ENCODE assay signal across 21 cellular contexts in genomic region chr2:65835106-65835505, GRCh38.
A peak's percentile ranks its signal among the peaks of the same experiment; 100 is the strongest.
DNase-seq lines count a peak whose midpoint lies in the region; ATAC-seq and TF ChIP-seq lines count a peak whose summit lies in the region.
"Had no signal": no experiment of that assay in that cellular context is flagged by ENCODE, and none has a peak within 500 bp of the region (broad histone marks: within the 10 kb centered on the region; RNA-seq: fewer than 3 reads in every experiment).

No MANE protein-coding gene starts in this region.

- DNase-seq in COR-L47 (lab: John Stamatoyannopoulos, UW): peak; percentile 1
- peak; percentile 75 for DNase-seq in NCI-H1694 (lab: John Stamatoyannopoulos, UW)
- peak; percentile 54 for DNase-seq in NCI-H446 treated with DMSO at 0.1 percent for 48 hours (lab: John Stamatoyannopoulos, UW)
- no peak for DNase-seq in nephron progenitor cell
- no peak for DNase-seq in T1000 (lab: John Stamatoyannopoulos, UW)
- no peak for DNase-seq in activated CD4-positive, alpha-beta T cell treated with anti-CD3 and anti-CD28 coated beads for 4 hours
- DNase-seq: BE2C; Caco-2; CD4-positive, CD25-positive, alpha-beta regulatory T cell; GF-D8; H9; IMR-90; Karpas-422; NCI-H146; NCI-H2107; NCI-H510A; NCI-H774; OCI-M1; Right ventricle myocardium superior had no signal

- peaks cover 9% of the 10 kb centered on the region for H3K27me3 Mint-ChIP-seq in nephron progenitor cell (ENCODE audit: low read depth, poor library complexity)
- H3K27me3 Mint-ChIP-seq: CD4-positive, CD25-positive, alpha-beta regulatory T cell had no signal

- no peak overlapping the region for H3K4me3 Mint-ChIP-seq in nephron progenitor cell
- H3K4me3 Mint-ChIP-seq: CD4-positive, CD25-positive, alpha-beta regulatory T cell; H9 had no signal

- H3K4me1 Mint-ChIP-seq in nephron progenitor cell: peaks cover 24% of the 10 kb centered on the region
- H3K4me1 Mint-ChIP-seq: CD4-positive, CD25-positive, alpha-beta regulatory T cell had no signal

- H3K36me3 Mint-ChIP-seq in nephron progenitor cell (ENCODE audit: low read depth): no peaks in the 10 kb centered on the region
- H3K36me3 Mint-ChIP-seq: CD4-positive, CD25-positive, alpha-beta regulatory T cell had no signal

- peak overlapping the region; percentile 30 for H3K27ac Mint-ChIP-seq in nephron progenitor cell
- H3K27ac Mint-ChIP-seq: CD4-positive, CD25-positive, alpha-beta regulatory T cell had no signal

- TF ChIP-seq CTCF in nephron progenitor cell (IDR thresholded peaks at IDR 0.05): no peak

- H3K9me3 Mint-ChIP-seq in nephron progenitor cell: no peaks in the 10 kb centered on the region
- H3K9me3 Mint-ChIP-seq: H9 had no signal

- no peak for ATAC-seq in HG02610 (IDR thresholded peaks at IDR 0.05; ENCODE audit: unreplicated experiment)
- no peak for ATAC-seq in HG03097 (IDR thresholded peaks at IDR 0.05; ENCODE audit: low FRiP score, unreplicated experiment)

Comparison
In these comparisons a context has a peak if more than half of its experiments do, and no peak if none do; other contexts are left out.
1. DNase-seq: peak in COR-L47 (single experiment), NCI-H1694 (single experiment) and NCI-H446 treated with DMSO at 0.1 percent for 48 hours (single experiment); none in nephron progenitor cell (single experiment), T1000 (single experiment) and activated CD4-positive, alpha-beta T cell treated with anti-CD3 and anti-CD28 coated beads for 4 hours (0 of 2).